Comparison of ENCODE assay signal across 39 cellular contexts in the genomic region with DNA sequence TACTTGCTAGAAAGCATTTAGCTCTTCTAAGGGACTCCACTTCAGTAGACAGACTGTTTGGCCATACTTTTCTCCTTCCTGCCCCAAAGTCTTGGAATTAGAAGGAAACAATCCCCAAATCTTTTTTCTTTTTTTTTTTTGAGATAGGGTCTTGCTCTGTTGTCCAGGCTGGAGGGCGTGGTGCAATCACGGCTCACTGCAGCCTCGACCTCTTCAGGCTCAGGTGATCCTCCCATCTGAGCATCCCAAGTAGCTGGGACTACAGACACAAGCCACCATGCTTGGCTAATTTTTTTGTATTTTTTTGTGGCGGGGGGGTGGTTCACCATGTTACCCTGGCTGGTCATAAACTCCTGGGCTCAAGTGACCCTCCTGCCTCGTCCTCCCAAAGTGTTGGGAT.
"Had no signal": no experiment of that assay in that cellular context is flagged by ENCODE, and none has a peak within 500 bp of the region (broad histone marks: within the 10 kb centered on the region; RNA-seq: fewer than 3 reads in every experiment).

No MANE protein-coding gene starts in this region.

- H3K4me3 ChIP-seq: adrenal gland, ascending aorta, body of pancreas, breast epithelium, cardiac muscle cell had no signal

- H3K9me3 Mint-ChIP-seq: activated naive CD4-positive, alpha-beta T cell treated with anti-CD3 and anti-CD28 coated beads for 36 hours; activated naive CD4-positive, alpha-beta T cell treated with anti-CD3 and anti-CD28 coated beads, Interleukin-2, amount 50 U/mL, for 24 hours; activated naive CD4-positive, alpha-beta T cell treated with anti-CD3 and anti-CD28 coated beads, Interleukin-2, amount 50 U/mL, for 72 hours; activated naive CD8-positive, alpha-beta T cell treated with anti-CD3 and anti-CD28 coated beads for 36 hours; activated naive CD8-positive, alpha-beta T cell treated with anti-CD3 and anti-CD28 coated beads, Interleukin-2, amount 10 ng/mL, durations not matched to agents 7 days and 5 days; activated naive CD8-positive, alpha-beta T cell treated with anti-CD3 and anti-CD28 coated beads, Interleukin-2, amount 50 U/mL, for 24 hours; activated T-cell treated with anti-CD3 and anti-CD28 coated beads, Interleukin-2, amount 50 U/mL, for 72 hours; activated T-helper 1 cell treated with anti-CD3 and anti-CD28 coated beads, Interleukin-12 subunit alpha, Interleukin-12 subunit beta, Interleukin-2, Interleukin-4 antibody, amounts not matched to agents 30 ng/mL and 10 ng/mL and 1 ng/mL, durations not matched to agents 14 hours and 24 hours and 36 hours; activated T-helper 17 cell treated with anti-CD3 and anti-CD28 coated beads, Interleukin-2, amount 50 U/mL, for 72 hours; activated T-helper 2 cell treated with anti-CD3 and anti-CD28 coated beads, Interferon-gamma antibody, Interleukin-2, Interleukin-4, amounts not matched to agents 10 μg/mL and 5 μg/mL and 100 μg/mL, durations not matched to agents 14 hours and 24 hours and 36 hours; central memory CD8-positive, alpha-beta T cell had no signal

- H3K36me3 Mint-ChIP-seq: activated naive CD4-positive, alpha-beta T cell treated with anti-CD3 and anti-CD28 coated beads, Interleukin-2, amount 50 U/mL, for 24 hours; activated naive CD8-positive, alpha-beta T cell treated with anti-CD3 and anti-CD28 coated beads for 36 hours; brain had no signal

- H3K4me1 ChIP-seq: adrenal gland, ascending aorta, body of pancreas, breast epithelium had no signal

- H3K4me1 Mint-ChIP-seq: central memory CD8-positive, alpha-beta T cell had no signal

- H3K27me3 ChIP-seq: adrenal gland, ascending aorta, body of pancreas, brain microvascular endothelial cell, breast epithelium, cardiac muscle cell had no signal

- ATAC-seq: activated naive CD4-positive, alpha-beta T cell treated with anti-CD3 and anti-CD28 coated beads, Interleukin-2, amount 50 U/mL, for 72 hours; activated naive CD8-positive, alpha-beta T cell treated with anti-CD3 and anti-CD28 coated beads, Interleukin-2, amount 50 U/mL, for 24 hours; activated T-cell treated with anti-CD3 and anti-CD28 coated beads, Interleukin-2, amount 50 U/mL, for 4 hours; activated T-cell treated with anti-CD3 and anti-CD28 coated beads, Interleukin-2, amount 50 U/mL, for 72 hours; activated T-helper 17 cell treated with anti-CD3 and anti-CD28 coated beads, Interleukin-2, amount 50 U/mL, for 72 hours; body of pancreas had no signal

- H3K4me3 Mint-ChIP-seq: activated naive CD4-positive, alpha-beta T cell treated with anti-CD3 and anti-CD28 coated beads for 36 hours; activated naive CD4-positive, alpha-beta T cell treated with anti-CD3 and anti-CD28 coated beads, Interleukin-2, amount 10 ng/mL, durations not matched to agents 7 days and 5 days; activated naive CD4-positive, alpha-beta T cell treated with anti-CD3 and anti-CD28 coated beads, Interleukin-2, amount 50 U/mL, for 24 hours; activated naive CD8-positive, alpha-beta T cell; activated naive CD8-positive, alpha-beta T cell treated with anti-CD3 and anti-CD28 coated beads for 36 hours; activated naive CD8-positive, alpha-beta T cell treated with anti-CD3 and anti-CD28 coated beads, Interleukin-2, amount 10 ng/mL, durations not matched to agents 7 days and 5 days; activated naive CD8-positive, alpha-beta T cell treated with anti-CD3 and anti-CD28 coated beads, Interleukin-2, amount 50 U/mL, for 24 hours; activated T-cell treated with anti-CD3 and anti-CD28 coated beads, Interleukin-2, amount 50 U/mL, for 24 hours; activated T-cell treated with anti-CD3 and anti-CD28 coated beads, Interleukin-2, amount 50 U/mL, for 4 hours; activated T-cell treated with anti-CD3 and anti-CD28 coated beads, Interleukin-2, amount 50 U/mL, for 72 hours; activated T-helper 1 cell treated with anti-CD3 and anti-CD28 coated beads, Interleukin-12 subunit alpha, Interleukin-12 subunit beta, Interleukin-2, Interleukin-4 antibody, amounts not matched to agents 30 ng/mL and 10 ng/mL and 1 ng/mL, durations not matched to agents 14 hours and 24 hours and 36 hours; activated T-helper 17 cell treated with anti-CD3 and anti-CD28 coated beads, Interleukin-2, amount 50 U/mL, for 72 hours; central memory CD8-positive, alpha-beta T cell had no signal

- FAIRE-seq: astrocyte, bronchial epithelial cell had no signal

- H3K27me3 Mint-ChIP-seq: activated naive CD4-positive, alpha-beta T cell treated with anti-CD3 and anti-CD28 coated beads, Interleukin-2, amount 50 U/mL, for 24 hours; activated T-helper 17 cell treated with anti-CD3 and anti-CD28 coated beads, Interleukin-2, amount 50 U/mL, for 72 hours had no signal

- H3K9me3 ChIP-seq: adrenal gland, ascending aorta, body of pancreas, breast epithelium had no signal

- H3K27ac ChIP-seq: adrenal gland, ascending aorta, body of pancreas, brain microvascular endothelial cell, breast epithelium, cardiac muscle cell had no signal

- DNase-seq: activated effector memory CD4-positive, alpha-beta T cell treated with anti-CD3 and anti-CD28 coated beads, Interleukin-2, amount 50 U/mL, for 16 hours; activated effector memory CD4-positive, alpha-beta T cell treated with Interleukin-2 at 50 U/mL for 16 hours; activated gamma-delta T cell; activated gamma-delta T cell treated with Interleukin-2 at 50 U/mL for 16 hours; activated naive CD4-positive, alpha-beta T cell; activated naive CD4-positive, alpha-beta T cell treated with anti-CD3 and anti-CD28 coated beads for 36 hours; activated naive CD4-positive, alpha-beta T cell treated with anti-CD3 and anti-CD28 coated beads, Interleukin-2, amount 10 ng/mL, durations not matched to agents 7 days and 5 days; activated naive CD4-positive, alpha-beta T cell treated with anti-CD3 and anti-CD28 coated beads, Interleukin-2, amount 50 U/mL, for 16 hours; activated naive CD4-positive, alpha-beta T cell treated with Interleukin-2 at 50 U/mL for 16 hours; activated naive CD8-positive, alpha-beta T cell treated with anti-CD3 and anti-CD28 coated beads for 36 hours; activated naive CD8-positive, alpha-beta T cell treated with anti-CD3 and anti-CD28 coated beads, Interleukin-2, amount 10 ng/mL, durations not matched to agents 7 days and 5 days; activated naive CD8-positive, alpha-beta T cell treated with anti-CD3 and anti-CD28 coated beads, Interleukin-2, amount 50 U/mL, for 24 hours; activated T-cell treated with anti-CD3 and anti-CD28 coated beads, Interleukin-2, amount 50 U/mL, for 24 hours; activated T-cell treated with anti-CD3 and anti-CD28 coated beads, Interleukin-2, amount 50 U/mL, for 4 hours; activated T-cell treated with anti-CD3 and anti-CD28 coated beads, Interleukin-2, amount 50 U/mL, for 48 hours; activated T-cell treated with anti-CD3 and anti-CD28 coated beads, Interleukin-2, amount 50 U/mL, for 72 hours; adrenal gland; amniotic stem cell; amygdala; anterior cingulate cortex; aorta; body of pancreas; brain microvascular endothelial cell; caudate nucleus; central memory CD4-positive, alpha-beta T cell; cerebellar nuclear complex had no signal

- H3K36me3 ChIP-seq: adrenal gland, ascending aorta, brain microvascular endothelial cell, breast epithelium, cardiac muscle cell had no signal

- H3K27ac Mint-ChIP-seq: activated naive CD4-positive, alpha-beta T cell treated with anti-CD3 and anti-CD28 coated beads for 36 hours; activated naive CD4-positive, alpha-beta T cell treated with anti-CD3 and anti-CD28 coated beads, Interleukin-2, amount 10 ng/mL, durations not matched to agents 7 days and 5 days; activated naive CD4-positive, alpha-beta T cell treated with anti-CD3 and anti-CD28 coated beads, Interleukin-2, amount 50 U/mL, for 24 hours; activated naive CD4-positive, alpha-beta T cell treated with anti-CD3 and anti-CD28 coated beads, Interleukin-2, amount 50 U/mL, for 72 hours; activated naive CD8-positive, alpha-beta T cell; activated naive CD8-positive, alpha-beta T cell treated with anti-CD3 and anti-CD28 coated beads for 36 hours; activated naive CD8-positive, alpha-beta T cell treated with anti-CD3 and anti-CD28 coated beads, Interleukin-2, amount 10 ng/mL, durations not matched to agents 7 days and 5 days; activated naive CD8-positive, alpha-beta T cell treated with anti-CD3 and anti-CD28 coated beads, Interleukin-2, amount 50 U/mL, for 24 hours; activated T-cell treated with anti-CD3 and anti-CD28 coated beads, Interleukin-2, amount 50 U/mL, for 24 hours; activated T-cell treated with anti-CD3 and anti-CD28 coated beads, Interleukin-2, amount 50 U/mL, for 72 hours; activated T-helper 1 cell treated with anti-CD3 and anti-CD28 coated beads, Interleukin-12 subunit alpha, Interleukin-12 subunit beta, Interleukin-2, Interleukin-4 antibody, amounts not matched to agents 30 ng/mL and 10 ng/mL and 1 ng/mL, durations not matched to agents 14 hours and 24 hours and 36 hours; activated T-helper 17 cell treated with anti-CD3 and anti-CD28 coated beads, Interleukin-2, amount 50 U/mL, for 72 hours; activated T-helper 2 cell treated with anti-CD3 and anti-CD28 coated beads, Interferon-gamma antibody, Interleukin-2, Interleukin-4, amounts not matched to agents 10 μg/mL and 5 μg/mL and 100 μg/mL, durations not matched to agents 14 hours and 24 hours and 36 hours had no signal
